In genomic region chr4:40195182-40196177, GRCh38 we compare ENCODE assay signal across 1 cellular context.
TF ChIP-seq lines count a peak whose summit lies in the region.

No MANE protein-coding gene starts in this region.

TF ChIP-seq in K562, 482 proteins besides CTCF, POLR2A, EP300 and RAD21 (continued from another document and continues in another):
- TF ChIP-seq NBN (IDR thresholded peaks at IDR 0.05; ENCODE audit: low read depth) (0 out of 2 replicates have a peak, but pooled peaks have one; percentile 44), SMAD3 (CRISPR knock-in tag; conservative IDR thresholded peaks at IDR 0.05) (no peak), ZNF146 (CRISPR knock-in tag; IDR thresholded peaks at IDR 0.05; ENCODE audit: unreplicated experiment) (no peak), CREM (IDR thresholded peaks at IDR 0.05; ENCODE audit: low read depth) (no peak), RNF219 (CRISPR knock-in tag; IDR thresholded peaks at IDR 0.05) (no peak), ZNF445 (CRISPR knock-in tag; IDR thresholded peaks at IDR 0.05; ENCODE audit: low read depth) (no peak), SPI1 (IDR thresholded peaks at IDR 0.05; ENCODE audit: borderline replicate concordance, low read depth, low read length) (no peak), SRF (CRISPR knock-in tag; IDR thresholded peaks at IDR 0.05) (no peak), MTF1 (CRISPR knock-in tag; IDR thresholded peaks at IDR 0.05; ENCODE audit: borderline replicate concordance) (no peak), U2AF1 (optimal IDR thresholded peaks at IDR 0.05; ENCODE audit: low read depth, low read length) (no peak), DEAF1 (CRISPR knock-in tag; IDR thresholded peaks at IDR 0.05) (no peak), FOXM1 (IDR thresholded peaks at IDR 0.05; ENCODE audit: low read depth) (no peak), FOXM1 (CRISPR knock-in tag; IDR thresholded peaks at IDR 0.05; ENCODE audit: low read depth) (no peak), NCOA4 (IDR thresholded peaks at IDR 0.05; ENCODE audit: partially characterized antibody) (no peak), FOXJ3 (CRISPR knock-in tag; IDR thresholded peaks at IDR 0.05) (no peak), REST (CRISPR knock-in tag; IDR thresholded peaks at IDR 0.05; ENCODE audit: low read depth) (no peak), HNRNPL (IDR thresholded peaks at IDR 0.05; ENCODE audit: low read depth, low read length) (no peak), NEUROD1 (IDR thresholded peaks at IDR 0.05; ENCODE audit: borderline replicate concordance, low read depth, low read length, partially characterized antibody) (no peak), ZNF695 (CRISPR knock-in tag; IDR thresholded peaks at IDR 0.05) (no peak), C11orf30 (IDR thresholded peaks at IDR 0.05; ENCODE audit: low read depth) (no peak), SMC3 (conservative IDR thresholded peaks at IDR 0.05; ENCODE audit: insufficient read depth, low read depth, low read length) (no peak), ZNF134 (CRISPR knock-in tag; conservative IDR thresholded peaks at IDR 0.05) (no peak), ZBTB8A (IDR thresholded peaks at IDR 0.05; ENCODE audit: partially characterized antibody) (no peak), YY1 (IDR thresholded peaks at IDR 0.05; ENCODE audit: borderline replicate concordance in 1 of 3, control insufficient read depth in 1 of 3, extremely low read depth in 1 of 3, insufficient read depth in 3 of 3, insufficient read length in 1 of 3, insufficient replicate concordance in 2 of 3, low read depth in 1 of 3, low read length in 2 of 3) (no peak), ZNF518B (CRISPR knock-in tag; IDR thresholded peaks at IDR 0.05) (no peak), EZH2 (IDR thresholded peaks at IDR 0.05; ENCODE audit: borderline replicate concordance, low read depth, low read length) (no peak), PREB (CRISPR knock-in tag; IDR thresholded peaks at IDR 0.05) (no peak), TEAD4 (IDR thresholded peaks at IDR 0.05; ENCODE audit: low read length) (no peak), TEAD4 (CRISPR knock-in tag; IDR thresholded peaks at IDR 0.05; ENCODE audit: borderline replicate concordance) (no peak), XRCC5 (IDR thresholded peaks at IDR 0.05; ENCODE audit: low read depth, low read length) (no peak), FOXK2 (conservative IDR thresholded peaks at IDR 0.05 in 1 of 2, IDR thresholded peaks at IDR 0.05 in 1 of 2; ENCODE audit: low read depth in 2 of 2) (0 out of 4 replicates have a peak, but pooled peaks have one; percentile 32 to 41), ZNF592 (IDR thresholded peaks at IDR 0.05) (0 out of 2 replicates have a peak, but pooled peaks have one; percentile 13), E2F5 (CRISPR knock-in tag; IDR thresholded peaks at IDR 0.05) (no peak), SMARCE1 (IDR thresholded peaks at IDR 0.05) (0 out of 2 replicates have a peak, but pooled peaks have one; percentile 13), HMGXB4 (CRISPR knock-in tag; IDR thresholded peaks at IDR 0.05) (no peak), ZFP30 (CRISPR knock-in tag; IDR thresholded peaks at IDR 0.05; ENCODE audit: borderline replicate concordance) (no peak), GMEB1 (CRISPR knock-in tag; IDR thresholded peaks at IDR 0.05) (no peak), CREB1 (IDR thresholded peaks at IDR 0.05) (no peak), CREB1 (CRISPR knock-in tag; IDR thresholded peaks at IDR 0.05) (no peak), RBM25 (IDR thresholded peaks at IDR 0.05; ENCODE audit: low read depth, low read length, severe bottlenecking) (peak; percentile 95)
